ENCODE assay signal across 25 cellular contexts in genomic region chr1:218967254-218967653, GRCh38.
A peak's percentile ranks its signal among the peaks of the same experiment; 100 is the strongest.
DNase-seq lines count a peak whose midpoint lies in the region; ATAC-seq, FAIRE-seq and TF ChIP-seq lines count a peak whose summit lies in the region.
"Had no signal": no experiment of that assay in that cellular context is flagged by ENCODE, and none has a peak within 500 bp of the region (broad histone marks: within the 10 kb centered on the region; RNA-seq: fewer than 3 reads in every experiment).

No MANE protein-coding gene starts in this region.

- H3K9me2 ChIP-seq in Loucy (replicated peaks; ENCODE audit: low read depth, low read length), result no peaks in the 10 kb centered on the region

- in situ Hi-C loops in HepG2 (cut with HindIII; ENCODE audit: extremely low pct_ligation_motif_present, low pct_unique_long_range_greater_than_20kb), result no loop called here

- H3K9me3 ChIP-seq in HepG2 (ENCODE audit: low read length) (peaks cover 4% of the 10 kb centered on the region; the same call in 1 of the 2 replicates), right lobe of liver (no peaks in the 10 kb centered on the region), Loucy (ENCODE audit: insufficient read depth, low read depth, low read length) (no peaks in the 10 kb centered on the region), trophoblast cell (ENCODE audit: insufficient read depth, low read depth, low read length) (no peaks in the 10 kb centered on the region)
- H3K9me3 ChIP-seq: Caco-2 had no signal

- no peak overlapping the region for H3K27ac ChIP-seq in HepG2 (ENCODE audit: extremely low read length, insufficient read depth, low read length)
- H3K27ac ChIP-seq in right lobe of liver, result no peak overlapping the region
- H3K27ac ChIP-seq in trophoblast cell (ENCODE audit: low read depth, low read length), result no peak overlapping the region
- H3K27ac ChIP-seq: 22Rv1; A549; BLaER1 treated with 17β-estradiol and CSF1 and Interleukin-3, amounts not matched to agents 10 nM and 100 nM; C4-2B had no signal

- TF ChIP-seq RAD21 in HepG2 (CRISPR knock-in tag; IDR thresholded peaks at IDR 0.05), result no peak

- H3K9ac ChIP-seq in HepG2 (ENCODE audit: insufficient read depth, low read depth, low read length) (no peak overlapping the region), Loucy (ENCODE audit: low read depth, low read length, poor library complexity, severe bottlenecking) (no peak overlapping the region), trophoblast cell (ENCODE audit: low read length) (no peak overlapping the region)
- H3K9ac ChIP-seq: BLaER1 treated with 17β-estradiol and CSF1 and Interleukin-3, amounts not matched to agents 10 nM and 100 nM had no signal

- POLR2A ChIA-PET in HepG2 (lab: Yijun Ruan, JAX), result no interaction called here

- no peak overlapping the region for H3K14ac ChIP-seq in trophoblast cell (ENCODE audit: low read length)

- H3K36me3 ChIP-seq in HepG2 (replicated peaks in 1 of 2; ENCODE audit: control insufficient read depth in 1 of 2, insufficient read depth in 2 of 2, low read length in 2 of 2) (no peaks in the 10 kb centered on the region), right lobe of liver (no peaks in the 10 kb centered on the region), Loucy (ENCODE audit: insufficient read depth, low read length) (no peaks in the 10 kb centered on the region), trophoblast cell (ENCODE audit: control insufficient read depth in 1 of 2, insufficient read depth in 2 of 2, low read length in 2 of 2) (no peaks in the 10 kb centered on the region)
- H3K36me3 ChIP-seq: BLaER1 treated with 17β-estradiol and CSF1 and Interleukin-3, amounts not matched to agents 10 nM and 100 nM had no signal

- no peak overlapping the region for H4K8ac ChIP-seq in trophoblast cell (ENCODE audit: low read depth, low read length)

- BruUV-seq in HepG2 (replicated peaks; lab: Mats Ljungman, UMichigan), result no TSS peak

- no peak for TF ChIP-seq EP300 in HepG2 (IDR thresholded peaks at IDR 0.05; ENCODE audit: low read depth in 2 of 2, low read length in 2 of 2)
- TF ChIP-seq EP300 in HepG2 (CRISPR knock-in tag; IDR thresholded peaks at IDR 0.05; ENCODE audit: borderline replicate concordance), result no peak

- no peak overlapping the region for H3K4me2 ChIP-seq in HepG2 (ENCODE audit: low read depth, low read length)
- peak overlapping the region; percentile 52 for H3K4me2 ChIP-seq in Loucy (ENCODE audit: low read depth, low read length, poor library complexity, severe bottlenecking)
- H3K4me2 ChIP-seq in trophoblast cell (ENCODE audit: low read length), result no peak overlapping the region
- H3K4me2 ChIP-seq: A549; BLaER1 treated with 17β-estradiol and CSF1 and Interleukin-3, amounts not matched to agents 10 nM and 100 nM had no signal

- FAIRE-seq in HepG2 (lab: Jason Lieb, UNC), result no peak
- FAIRE-seq: A549, GM12878, GM12892, GM18507, GM19239 had no signal

- H3K4me3 ChIP-seq in HepG2 (replicated peaks in 1 of 3; ENCODE audit: insufficient read depth in 1 of 3, low read depth in 2 of 3, low read length in 3 of 3) (no peak overlapping the region), right lobe of liver (no peak overlapping the region), Loucy (ENCODE audit: low read length, poor library complexity, severe bottlenecking) (no peak overlapping the region), trophoblast cell (ENCODE audit: low read depth, low read length) (no peak overlapping the region)
- H3K4me3 ChIP-seq: A549; BLaER1 treated with 17β-estradiol and CSF1 and Interleukin-3, amounts not matched to agents 10 nM and 100 nM; GM12878 had no signal

- ATAC-seq in HepG2 (no peak), right lobe of liver (no peak), GM21423 (IDR thresholded peaks at IDR 0.05; ENCODE audit: unreplicated experiment) (no peak)
- ATAC-seq: A549; CD8-positive, alpha-beta T cell; GM12878 had no signal

- no peak overlapping the region for H2BK120ac ChIP-seq in trophoblast cell (ENCODE audit: insufficient read depth, low read length, poor library complexity)

- no peak for TF ChIP-seq CTCF in HepG2 (CRISPR knock-in tag; IDR thresholded peaks at IDR 0.05)
- TF ChIP-seq CTCF in right lobe of liver (IDR thresholded peaks at IDR 0.05), result no peak
- no peak for TF ChIP-seq CTCF in Loucy (conservative IDR thresholded peaks at IDR 0.05; ENCODE audit: low read length)

- H4K91ac ChIP-seq in trophoblast cell (ENCODE audit: low read depth, low read length), result no peak overlapping the region

- DNase-seq in HepG2 (ENCODE audit: low spot score), result no peak
- DNase-seq in right lobe of liver, result no peak
- no peak for DNase-seq in trophoblast cell
- DNase-seq in foreskin melanocyte, result no peak
- DNase-seq: AML-193; Caco-2; Calu3; CD4-positive, alpha-beta T cell; CD8-positive, alpha-beta T cell; DMS 273 treated with DMSO at 0.1 percent for 48 hours; DMS153; DMS53; DMS79; DND-41; GDM1 had no signal

- WGBS in HepG2 (ENCODE audit: low lambda C conversion rate), result 30% methylated on average over 2 of the region's 2 CpGs
- WGBS in right lobe of liver (ENCODE audit: insufficient coverage, low coverage, low lambda C conversion rate, missing lambda C conversion rate), result 67% methylated on average over 2 of the region's 2 CpGs
- no CpG with 5 or more reads among the region's 2 CpGs for WGBS in trophoblast cell (ENCODE audit: extremely low coverage, insufficient coverage, insufficient read length)

- H3K4me1 ChIP-seq in HepG2 (ENCODE audit: insufficient read depth, low read length) (no peaks in the 10 kb centered on the region), right lobe of liver (no peaks in the 10 kb centered on the region), Loucy (ENCODE audit: insufficient read depth, low read length, poor library complexity, severe bottlenecking) (peaks cover 24% of the 10 kb centered on the region), trophoblast cell (ENCODE audit: control insufficient read depth in 1 of 2, insufficient read depth in 2 of 2, low read length in 2 of 2) (no peaks in the 10 kb centered on the region)
- H3K4me1 ChIP-seq: A549; BLaER1 treated with 17β-estradiol and CSF1 and Interleukin-3, amounts not matched to agents 10 nM and 100 nM; Caco-2 had no signal

- intact Hi-C loops in HepG2 (cut with micrococcal nuclease; ENCODE audit: unreplicated experiment) (no loop called here), right lobe of liver (cut with DNase I) (no loop called here)

- no peak overlapping the region for H2AK5ac ChIP-seq in trophoblast cell (ENCODE audit: low read length)

- H4K12ac ChIP-seq in trophoblast cell (ENCODE audit: low read depth, low read length), result no peak overlapping the region

- TF ChIP-seq POLR2A in HepG2 (IDR thresholded peaks at IDR 0.05; ENCODE audit: insufficient read depth in 1 of 2, low read depth in 2 of 2, low read length in 2 of 2) (no peak), right lobe of liver (IDR thresholded peaks at IDR 0.05) (no peak)

- H2BK12ac ChIP-seq in trophoblast cell (ENCODE audit: low read length), result peak overlapping the region; percentile 60

- H3K79me2 ChIP-seq in HepG2 (ENCODE audit: insufficient read depth, low read length) (no peaks in the 10 kb centered on the region), Loucy (ENCODE audit: insufficient read depth, low read length) (no peaks in the 10 kb centered on the region), trophoblast cell (ENCODE audit: control insufficient read depth, insufficient read depth, low read length, poor library complexity) (no peaks in the 10 kb centered on the region)

- no peak overlapping the region for H3K18ac ChIP-seq in trophoblast cell (ENCODE audit: low read length)

- H4K20me1 ChIP-seq in HepG2 (ENCODE audit: insufficient read depth, low read length), result no peaks in the 10 kb centered on the region
- no peaks in the 10 kb centered on the region for H4K20me1 ChIP-seq in Loucy (ENCODE audit: insufficient read depth, low read length, poor library complexity, severe bottlenecking)
- H4K20me1 ChIP-seq: BLaER1 treated with 17β-estradiol and CSF1 and Interleukin-3, amounts not matched to agents 10 nM and 100 nM had no signal

- no peaks in the 10 kb centered on the region for H3F3A ChIP-seq in Loucy (ENCODE audit: low read depth)

- no peaks in the 10 kb centered on the region for H3K27me3 ChIP-seq in HepG2 (ENCODE audit: control insufficient read depth in 1 of 2, insufficient read depth in 2 of 2, low read length in 2 of 2)
- no peaks in the 10 kb centered on the region for H3K27me3 ChIP-seq in right lobe of liver
- no peaks in the 10 kb centered on the region for H3K27me3 ChIP-seq in Loucy (ENCODE audit: insufficient read depth, low read length, poor library complexity, severe bottlenecking)
- no peaks in the 10 kb centered on the region for H3K27me3 ChIP-seq in trophoblast cell (ENCODE audit: insufficient read depth, low read length)
- H3K27me3 ChIP-seq: BLaER1 treated with 17β-estradiol and CSF1 and Interleukin-3, amounts not matched to agents 10 nM and 100 nM had no signal

- no peak overlapping the region for H3K4ac ChIP-seq in trophoblast cell (ENCODE audit: low read depth, low read length)

- H2BK5ac ChIP-seq in trophoblast cell (ENCODE audit: low read depth, low read length, poor library complexity), result no peak overlapping the region

- CTCF ChIA-PET in HepG2 (lab: Yijun Ruan, JAX; ENCODE audit: low intra/inter-chr PET ratio, low total read pairs), result no interaction called here

- no peak overlapping the region for H3K23ac ChIP-seq in trophoblast cell (ENCODE audit: low read length)

- no peaks in the 10 kb centered on the region for H3K79me1 ChIP-seq in trophoblast cell (ENCODE audit: low read length)

- H2AFZ ChIP-seq in HepG2 (ENCODE audit: low read length) (no peak overlapping the region), Loucy (ENCODE audit: low read length) (no peak overlapping the region), trophoblast cell (ENCODE audit: insufficient read depth, low read length, poor library complexity) (no peak overlapping the region)

TF ChIP-seq in HepG2, 621 proteins besides CTCF, POLR2A, EP300 and RAD21:
- TF ChIP-seq ZNF331 (CRISPR knock-in tag; IDR thresholded peaks at IDR 0.05) (peak; percentile 74), DPF2 (CRISPR knock-in tag; IDR thresholded peaks at IDR 0.05; ENCODE audit: borderline replicate concordance, low read depth) (no peak), ZNF24 (IDR thresholded peaks at IDR 0.05) (no peak), FUBP1 (CRISPR knock-in tag; IDR thresholded peaks at IDR 0.05; ENCODE audit: borderline replicate concordance) (no peak)
